Comparison of ENCODE assay signal across 11 cellular contexts in genomic region chr1:225445644-225446297, GRCh38. TPM values are rescaled to one million over a fixed set of nuclear protein-coding genes. Genes with fewer than 3 reads are reported as not detected.
A peak's percentile ranks its signal among the peaks of the same experiment; 100 is the strongest.
DNase-seq lines count a peak whose midpoint lies in the region; ATAC-seq and TF ChIP-seq lines count a peak whose summit lies in the region.
"Had no signal": no experiment of that assay in that cellular context is flagged by ENCODE, and none has a peak within 500 bp of the region (broad histone marks: within the 10 kb centered on the region; RNA-seq: fewer than 3 reads in every experiment).

No MANE protein-coding gene starts in this region.

- WGBS in heart left ventricle, 4 donors, result 58 to 65% (median 62%) methylated on average over 7 of the region's 7 CpGs
- WGBS in lung, 2 donors, result 46 to 58% methylated on average over 7 of the region's 7 CpGs

- H3K4me1 ChIP-seq in heart left ventricle (peaks cover 11 to 73% (median 46%) of the 10 kb centered on the region in 12 donors), ascending aorta (peaks cover 0 to 9% of the 10 kb centered on the region in 2 donors), lung (ENCODE audit: control insufficient read depth in 2 of 2, insufficient read depth in 2 of 2, low read length in 2 of 2) (peaks cover 0 to 23% of the 10 kb centered on the region in 2 donors), upper lobe of right lung (peaks cover 44% of the 10 kb centered on the region)

- H3K36me3 ChIP-seq in heart left ventricle, result no peaks in the 10 kb centered on the region
- no peaks in the 10 kb centered on the region for H3K36me3 ChIP-seq in ascending aorta
- H3K36me3 ChIP-seq in lung (ENCODE audit: control insufficient read depth in 2 of 2, insufficient read depth in 2 of 2, low read length in 2 of 2), result no peaks in the 10 kb centered on the region
- H3K36me3 ChIP-seq in upper lobe of right lung, result no peaks in the 10 kb centered on the region

- no peak for TF ChIP-seq POLR2A in heart left ventricle (IDR thresholded peaks at IDR 0.05)

- DNase-seq in heart left ventricle, result no peak
- DNase-seq in cardiac septum (ENCODE audit: low spot score), result no peak
- DNase-seq in ascending aorta (ENCODE audit: low spot score in 2 of 2), result peak in 1 of 2 donors; percentile 59
- no peak for DNase-seq in lung (ENCODE audit: low spot score)
- peak; percentile 34 for DNase-seq in upper lobe of right lung
- no peak for DNase-seq in KBM-7
- no peak for DNase-seq in SW480 (ENCODE audit: low spot score)
- DNase-seq: DMS 273 treated with DMSO at 0.1 percent for 48 hours, H7, NCI-H82 had no signal

- H3K27ac ChIP-seq in heart left ventricle, result peak overlapping the region; percentile 75 to 90 (median 81)
- H3K27ac ChIP-seq in ascending aorta, result peak overlapping the region; percentile 46 to 56
- H3K27ac ChIP-seq in lung (ENCODE audit: low read depth in 1 of 2, low read length in 1 of 2), result peak overlapping the region; percentile 34 to 69
- peak overlapping the region; percentile 75 for H3K27ac ChIP-seq in upper lobe of right lung

- H3K27me3 ChIP-seq in heart left ventricle (no peaks in the 10 kb centered on the region), ascending aorta (no peaks in the 10 kb centered on the region), lung (ENCODE audit: control insufficient read depth, insufficient read depth) (no peaks in the 10 kb centered on the region), upper lobe of right lung (no peaks in the 10 kb centered on the region)

- in situ Hi-C loops in KBM-7 (cut with MboI; ENCODE audit: low pct_unique_long_range_greater_than_20kb, low sequenced_read_pairs), result no loop called here

- intact Hi-C loops in heart left ventricle (cut with DNase I) (no loop called here), cardiac septum (cut with DNase I) (no loop called here), ascending aorta (cut with DNase I) (loop anchor here (2.0 kb wide), 1 partner anchor 17 kb away; the partner anchor contains the start of gene LBR), upper lobe of right lung (cut with DNase I) (no loop called here)

- TF ChIP-seq CTCF in heart left ventricle (IDR thresholded peaks at IDR 0.05), result no peak
- TF ChIP-seq CTCF in ascending aorta (IDR thresholded peaks at IDR 0.05), result no peak
- no peak for TF ChIP-seq CTCF in lung (IDR thresholded peaks at IDR 0.05; ENCODE audit: control extremely low read depth, extremely low read depth)
- no peak for TF ChIP-seq CTCF in upper lobe of right lung (IDR thresholded peaks at IDR 0.05)

- ATAC-seq in heart left ventricle (peak in 2 of 4 donors; percentile 18 to 36), lung (ENCODE audit: insufficient read depth, low FRiP score) (no peak), upper lobe of right lung (no peak), GM21528 (IDR thresholded peaks at IDR 0.05; ENCODE audit: low FRiP score, unreplicated experiment) (no peak)

- H3K4me3 ChIP-seq in heart left ventricle, result peak overlapping the region in 1 of 12 donors; percentile 31
- no peak overlapping the region for H3K4me3 ChIP-seq in ascending aorta
- H3K4me3 ChIP-seq in lung, result no peak overlapping the region
- H3K4me3 ChIP-seq in upper lobe of right lung, result no peak overlapping the region

- H3K9me3 ChIP-seq in heart left ventricle (no peaks in the 10 kb centered on the region), ascending aorta (no peaks in the 10 kb centered on the region), lung (ENCODE audit: control insufficient read depth in 2 of 2, insufficient read depth in 1 of 2, low read length in 1 of 2) (no peaks in the 10 kb centered on the region), upper lobe of right lung (no peaks in the 10 kb centered on the region)

RNA-seq across cellular contexts. Expression of gene LBR, which starts 17.9 kb away (rescaled TPM):
- total RNA-seq in heart left ventricle (10 to 100 TPM in 4 of 9 donors, 1 to 10 TPM in 5; 6.8 to 37.8 (median 9.7) TPM), cardiac septum (13.7 TPM), ascending aorta (21.1 TPM), lung (10 to 100 TPM; 48.1 to 76.6 TPM), upper lobe of right lung (55.2 TPM)
- polyA plus RNA-seq in heart left ventricle (1 to 10 TPM; 4.3 to 7.5 TPM), lung (10 to 100 TPM; 16.2 to 36.1 TPM)
